In the genomic region with DNA sequence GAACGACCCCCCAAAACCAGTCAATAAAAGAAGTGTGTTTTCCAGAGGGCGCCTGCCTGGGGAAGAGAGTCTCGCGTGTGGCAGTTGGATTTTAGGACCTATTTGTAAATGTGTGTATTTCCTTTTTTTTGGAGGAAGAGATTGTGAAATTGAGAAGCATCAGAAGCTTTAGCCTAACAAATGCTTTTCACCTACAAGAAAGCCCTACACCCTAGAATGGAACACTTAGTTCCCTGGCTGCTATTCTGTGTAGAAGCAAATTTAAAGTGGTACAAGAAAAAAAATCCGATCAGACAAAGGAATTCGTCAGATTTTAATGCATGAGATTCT, we compare ENCODE assay signal across 8 cellular contexts. TPM values are rescaled to one million over a fixed set of nuclear protein-coding genes. Genes with fewer than 3 reads are reported as not detected.
DNase-seq lines count a peak whose midpoint lies in the region; ATAC-seq and TF ChIP-seq lines count a peak whose summit lies in the region.

No MANE protein-coding gene starts in this region.

- H3K4me3 ChIP-seq in KMS-11 (IDR thresholded peaks at IDR 0.05; ENCODE audit: insufficient read depth, low read depth, low read length) (no peak overlapping the region), mammary epithelial cell (replicated peaks in 1 of 3; ENCODE audit: insufficient read depth in 1 of 3, low read depth in 2 of 3, low read length in 3 of 3) (peak overlapping the region; percentile 50 to 99 (median 92)), mucosa of descending colon (peak overlapping the region; percentile 90)

- no peak for TF ChIP-seq CTCF in KMS-11 (conservative IDR thresholded peaks at IDR 0.05; ENCODE audit: low read depth, low read length)
- no peak for TF ChIP-seq CTCF in mammary epithelial cell (conservative IDR thresholded peaks at IDR 0.05 in 1 of 2, IDR thresholded peaks at IDR 0.05 in 1 of 2; ENCODE audit: extremely low read depth in 1 of 2, insufficient read depth in 1 of 2, low read depth in 1 of 2, low read length in 2 of 2)
- TF ChIP-seq CTCF in mucosa of descending colon (IDR thresholded peaks at IDR 0.05), result no peak

- peaks cover 25% of the 10 kb centered on the region; the same call in 1 of the 2 replicates for H3K79me2 ChIP-seq in KMS-11 (ENCODE audit: insufficient read depth, low read depth)
- H3K79me2 ChIP-seq in mammary epithelial cell (ENCODE audit: insufficient read depth, low read length), result peaks cover 63% of the 10 kb centered on the region

- DNase-seq in CD1c-positive myeloid dendritic cell (ENCODE audit: extremely low spot score), result peak; percentile 75
- no peak for DNase-seq in mammary epithelial cell
- no peak for DNase-seq in mucosa of descending colon
- no peak for DNase-seq in HK-2 (ENCODE audit: unreplicated experiment)
- no peak for DNase-seq in superior temporal gyrus (ENCODE audit: extremely low spot score)
- DNase-seq in NCI-H2107 treated with DMSO at 0.1 percent for 48 hours (lab: John Stamatoyannopoulos, UW; ENCODE audit: unreplicated experiment), result no peak
- DNase-seq in left colon, result no peak

- H2AFZ ChIP-seq in KMS-11 (ENCODE audit: low read depth), result 0 out of 2 replicates have a peak overlapping the region, but pooled peaks have one; percentile 49
- peak overlapping the region; percentile 59 for H2AFZ ChIP-seq in mammary epithelial cell (ENCODE audit: low read depth, low read length)

- no TSS peak for BruUV-seq in mammary epithelial cell (replicated peaks; lab: Mats Ljungman, UMichigan)

- CTCF ChIA-PET in mammary epithelial cell (lab: Charles Lee; ENCODE audit: low non-redundant PET), result interaction anchor here (0.7 kb wide), 4 partner anchors 61 to 164 kb away, joined by 6 to 15 read pairs (median 10); no protein-coding TSS in a partner anchor

- intact Hi-C loops in mammary epithelial cell (cut with micrococcal nuclease), result loop anchor here (1.0 to 10.0 kb wide), 6 partner anchors 37 to 277 kb away; a partner anchor contains a TSS
- intact Hi-C loops in mucosa of descending colon (cut with DNase I, micrococcal nuclease), result no loop called here
- intact Hi-C loops in left colon (cut with DNase I, micrococcal nuclease), result loop anchor here in 1 of 2 donors (5.0 kb wide), 1 partner anchor 67 kb away; no protein-coding TSS in a partner anchor

- dilution Hi-C loops in mammary epithelial cell (cut with HindIII; ENCODE audit: low sequenced_read_pairs), result no loop called here

- peak overlapping the region; percentile 50; the same call in 1 of the 2 replicates for H3K9ac ChIP-seq in KMS-11
- peak overlapping the region; percentile 85 for H3K9ac ChIP-seq in mammary epithelial cell (ENCODE audit: insufficient read depth, low read length)

- no peaks in the 10 kb centered on the region for H3K27me3 ChIP-seq in KMS-11 (ENCODE audit: insufficient read depth, low read depth)
- H3K27me3 ChIP-seq in mammary epithelial cell (ENCODE audit: insufficient read depth, low read length), result no peaks in the 10 kb centered on the region

- H3K4me1 ChIP-seq in KMS-11 (ENCODE audit: low read depth, poor library complexity, severe bottlenecking) (peaks cover 21% of the 10 kb centered on the region), mammary epithelial cell (ENCODE audit: insufficient read depth, low read length) (peaks cover 11% of the 10 kb centered on the region), mucosa of descending colon (ENCODE audit: low read depth) (peaks cover 9% of the 10 kb centered on the region)

- ATAC-seq in mucosa of descending colon, result no peak
- ATAC-seq in left colon, result no peak

- H3K36me3 ChIP-seq in KMS-11 (ENCODE audit: insufficient read depth) (no peaks in the 10 kb centered on the region), mammary epithelial cell (ENCODE audit: insufficient read depth, low read length) (no peaks in the 10 kb centered on the region), mucosa of descending colon (ENCODE audit: low read depth) (no peaks in the 10 kb centered on the region)

- under 1% methylated on average over 6 of the region's 6 CpGs for WGBS in mammary epithelial cell (ENCODE audit: low coverage, missing lambda C conversion rate)

- in situ Hi-C loops in mammary epithelial cell (cut with MboI; ENCODE audit: low sequenced_read_pairs in 2 of 2), result no loop called here

- H3K9me3 ChIP-seq in mammary epithelial cell (replicated peaks; ENCODE audit: insufficient read depth, low read length) (no peaks in the 10 kb centered on the region), mucosa of descending colon (no peaks in the 10 kb centered on the region)

- H3K4me2 ChIP-seq in KMS-11, result peak overlapping the region; percentile 58
- H3K4me2 ChIP-seq in mammary epithelial cell (ENCODE audit: insufficient read depth, low read depth, low read length), result peak overlapping the region; percentile 78

- no peaks in the 10 kb centered on the region for H4K20me1 ChIP-seq in KMS-11 (ENCODE audit: insufficient read depth)
- H4K20me1 ChIP-seq in mammary epithelial cell (ENCODE audit: insufficient read depth, low read length), result no peaks in the 10 kb centered on the region

- H3K27ac ChIP-seq in KMS-11 (no peak overlapping the region), mammary epithelial cell (ENCODE audit: insufficient read depth, low read depth, low read length) (peak overlapping the region; percentile 42)

RNA-seq across cellular contexts. Expression of a gene that starts 1.4 kb away (rescaled TPM):
- 10 to 100 TPM; 18.7 to 45.6 TPM for total RNA-seq in mammary epithelial cell
- 24.6 TPM for polyA plus RNA-seq in mammary epithelial cell
- polyA minus RNA-seq in mammary epithelial cell, result 40.4 TPM
- total RNA-seq in mucosa of descending colon, result 10 to 100 TPM; 29.4 to 31.3 (median 29.5) TPM
- 10 to 100 TPM; 35.7 to 36.2 TPM for total RNA-seq in left colon
